Comparison of ENCODE assay signal across 12 cellular contexts in the genomic region with DNA sequence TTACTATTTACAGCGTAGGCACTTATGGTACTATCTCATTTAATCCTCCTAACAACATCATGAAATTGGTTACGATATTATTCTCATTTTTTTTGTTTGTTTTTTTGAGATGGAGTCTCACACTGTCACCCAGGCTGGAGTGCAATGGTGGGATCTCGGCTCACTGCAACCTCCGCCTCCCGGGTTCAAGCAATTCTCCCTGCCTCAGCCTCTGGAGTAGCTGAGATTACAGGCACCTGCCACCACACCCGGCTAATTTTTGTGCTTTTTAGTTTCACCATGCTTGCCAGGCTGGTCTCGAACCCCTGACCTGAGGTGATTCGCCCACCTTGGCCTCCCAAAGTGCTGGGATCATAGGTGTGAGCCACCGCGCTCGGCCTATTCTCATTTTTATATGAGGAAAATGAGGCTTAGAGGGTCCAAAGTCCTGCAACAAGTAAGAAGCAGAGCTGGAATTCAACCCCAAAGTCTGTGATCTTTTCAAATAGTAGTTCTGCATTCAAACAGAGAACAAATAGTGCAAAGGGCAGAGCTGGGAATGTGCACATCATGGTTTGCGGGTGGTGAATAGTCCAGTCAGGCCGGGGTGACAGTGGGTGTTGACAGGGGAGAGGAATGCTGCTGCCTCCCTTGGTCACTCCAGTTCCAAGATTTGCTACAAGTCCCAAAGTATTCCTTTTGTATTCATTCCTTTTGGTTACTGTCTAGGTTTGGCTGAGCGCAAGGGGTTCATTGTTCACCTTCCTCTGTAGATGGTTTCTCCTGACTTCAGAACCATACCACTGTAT. TPM values are rescaled to one million over a fixed set of nuclear protein-coding genes. Genes with fewer than 3 reads are reported as not detected.
A peak's percentile ranks its signal among the peaks of the same experiment; 100 is the strongest.
DNase-seq lines count a peak whose midpoint lies in the region; ATAC-seq and TF ChIP-seq lines count a peak whose summit lies in the region.
"Had no signal": no experiment of that assay in that cellular context is flagged by ENCODE, and none has a peak within 500 bp of the region (broad histone marks: within the 10 kb centered on the region; RNA-seq: fewer than 3 reads in every experiment).

No MANE protein-coding gene starts in this region.

- H3K27ac ChIP-seq in upper lobe of left lung = peak overlapping the region; percentile 57 to 65 (median 60)

- H3K4me1 Mint-ChIP-seq in WTC11 = peaks cover 9% of the 10 kb centered on the region
- H3K4me1 Mint-ChIP-seq in activated CD8-positive, alpha-beta T cell treated with anti-CD3 and anti-CD28 coated beads for 36 hours (ENCODE audit: low read depth) = peaks cover 38% of the 10 kb centered on the region

- H3K36me3 ChIP-seq in mucosa of stomach (ENCODE audit: control insufficient read depth, insufficient read depth, low read length) (no peaks in the 10 kb centered on the region), upper lobe of left lung (peaks cover 0 to 4% (median 1%) of the 10 kb centered on the region in 4 donors)

- H3K27me3 ChIP-seq in mucosa of stomach (ENCODE audit: control insufficient read depth, insufficient read depth, low read length) (no peaks in the 10 kb centered on the region), upper lobe of left lung (no peaks in the 10 kb centered on the region)

- no peak for DNase-seq in WTC11 (ENCODE audit: low spot score)
- DNase-seq in Right ventricle myocardium superior = no peak
- no peak for DNase-seq in upper lobe of left lung
- DNase-seq in head of caudate nucleus = no peak
- DNase-seq in activated CD8-positive, alpha-beta T cell treated with anti-CD3 and anti-CD28 coated beads for 36 hours = no peak
- DNase-seq: Calu3; effector memory CD4-positive, alpha-beta T cell; NCI-H1694; SIG-M5 had no signal

- TF ChIP-seq CTCF in WTC11 (IDR thresholded peaks at IDR 0.05) (no peak), upper lobe of left lung (IDR thresholded peaks at IDR 0.05) (no peak)
- TF ChIP-seq CTCF in activated CD8-positive, alpha-beta T cell treated with anti-CD3 and anti-CD28 coated beads for 36 hours (IDR thresholded peaks at IDR 0.05) = no peak

- ATAC-seq in WTC11 (no peak), Right ventricle myocardium superior (ENCODE audit: poor library complexity) (peak; percentile 60), upper lobe of left lung (ENCODE audit: low FRiP score in 2 of 2) (no peak), HG02938 (IDR thresholded peaks at IDR 0.05; ENCODE audit: unreplicated experiment) (no peak)
- ATAC-seq in activated CD8-positive, alpha-beta T cell treated with anti-CD3 and anti-CD28 coated beads for 36 hours = no peak

- no peaks in the 10 kb centered on the region for H3K9me3 Mint-ChIP-seq in WTC11
- no peaks in the 10 kb centered on the region for H3K9me3 Mint-ChIP-seq in activated CD8-positive, alpha-beta T cell treated with anti-CD3 and anti-CD28 coated beads for 36 hours
- H3K9me3 Mint-ChIP-seq: stimulated activated naive CD8-positive, alpha-beta T cell treated with anti-CD3 and anti-CD28 coated beads, Interleukin-15, Interleukin-2, amounts not matched to agents 100 ng/mL and 50 ng/mL, for 24 hours had no signal

- no peak overlapping the region for H3K4me3 Mint-ChIP-seq in WTC11
- H3K4me3 Mint-ChIP-seq in activated CD8-positive, alpha-beta T cell treated with anti-CD3 and anti-CD28 coated beads for 36 hours = no peak overlapping the region
- H3K4me3 Mint-ChIP-seq: stimulated activated naive CD8-positive, alpha-beta T cell treated with anti-CD3 and anti-CD28 coated beads, Interleukin-15, Interleukin-2, amounts not matched to agents 100 ng/mL and 50 ng/mL, for 24 hours had no signal

- 86 to 90% methylated on average over 14 of the region's 14 CpGs for WGBS in upper lobe of left lung, 2 donors

- intact Hi-C loops in Right ventricle myocardium superior (cut with DNase I) = no loop called here
- intact Hi-C loops in head of caudate nucleus (cut with DNase I) = no loop called here
- intact Hi-C loops in activated CD8-positive, alpha-beta T cell treated with anti-CD3 and anti-CD28 coated beads for 36 hours (cut with micrococcal nuclease) = no loop called here

- no peaks in the 10 kb centered on the region for H3K27me3 Mint-ChIP-seq in WTC11 (ENCODE audit: low read depth)
- H3K27me3 Mint-ChIP-seq in activated CD8-positive, alpha-beta T cell treated with anti-CD3 and anti-CD28 coated beads for 36 hours = no peaks in the 10 kb centered on the region
- H3K27me3 Mint-ChIP-seq: stimulated activated naive CD8-positive, alpha-beta T cell treated with anti-CD3 and anti-CD28 coated beads, Interleukin-15, Interleukin-2, amounts not matched to agents 100 ng/mL and 50 ng/mL, for 24 hours had no signal

- H3K4me1 ChIP-seq in mucosa of stomach (ENCODE audit: control insufficient read depth, insufficient read depth, low read length) (peaks cover 22% of the 10 kb centered on the region), upper lobe of left lung (peaks cover 33 to 59% (median 43%) of the 10 kb centered on the region in 4 donors)

- no peak for TF ChIP-seq EP300 in upper lobe of left lung (IDR thresholded peaks at IDR 0.05)

- peaks cover 2% of the 10 kb centered on the region; the same call in 1 of the 2 replicates for H3K36me3 Mint-ChIP-seq in WTC11
- peaks cover 3% of the 10 kb centered on the region for H3K36me3 Mint-ChIP-seq in activated CD8-positive, alpha-beta T cell treated with anti-CD3 and anti-CD28 coated beads for 36 hours (ENCODE audit: low read depth)

- CTCF ChIA-PET in WTC11 (lab: Charles Lee) = interaction anchor here (1.0 kb wide), 1 partner anchor 11 kb away, joined by 4 read pairs; no protein-coding TSS in a partner anchor
- CTCF ChIA-PET in activated CD8-positive, alpha-beta T cell treated with anti-CD3 and anti-CD28 coated beads for 36 hours (lab: Charles Lee) = interaction anchor here (0.7 to 3.9 kb wide), 7 partner anchors 11 to 628 kb away, joined by 3 to 14 read pairs (median 5); partner anchors contain the start of gene TNFAIP8L2

- no peaks in the 10 kb centered on the region for H3K9me3 ChIP-seq in mucosa of stomach (ENCODE audit: control insufficient read depth, low read length)
- no peaks in the 10 kb centered on the region for H3K9me3 ChIP-seq in upper lobe of left lung

- H3K9ac ChIP-seq in mucosa of stomach (ENCODE audit: low read length) = peak overlapping the region; percentile 9

- no peak overlapping the region for H3K4me3 ChIP-seq in mucosa of stomach (ENCODE audit: low read length)
- no peak overlapping the region for H3K4me3 ChIP-seq in upper lobe of left lung

- H3K27ac Mint-ChIP-seq in WTC11 = no peak overlapping the region
- no peak overlapping the region for H3K27ac Mint-ChIP-seq in activated CD8-positive, alpha-beta T cell treated with anti-CD3 and anti-CD28 coated beads for 36 hours
- H3K27ac Mint-ChIP-seq: stimulated activated naive CD8-positive, alpha-beta T cell treated with anti-CD3 and anti-CD28 coated beads, Interleukin-15, Interleukin-2, amounts not matched to agents 100 ng/mL and 50 ng/mL, for 24 hours had no signal

- POLR2A ChIA-PET in WTC11 (lab: Charles Lee) = no interaction called here
- POLR2A ChIA-PET in activated CD8-positive, alpha-beta T cell treated with anti-CD3 and anti-CD28 coated beads for 36 hours (lab: Charles Lee) = interaction anchor here (0.7 kb wide), 1 partner anchor 18 kb away, joined by 3 read pairs; no protein-coding TSS in a partner anchor

- no peak for TF ChIP-seq POLR2A in upper lobe of left lung (IDR thresholded peaks at IDR 0.05)

TF ChIP-seq in WTC11, 78 proteins besides CTCF, POLR2A, EP300 and RAD21:
- TF ChIP-seq MYBL2 (CRISPR knock-in tag; IDR thresholded peaks at IDR 0.05) (no peak), GABPB1 (CRISPR knock-in tag; IDR thresholded peaks at IDR 0.05) (peak; percentile 21; the same call in 1 of the 2 replicates)

RNA-seq across cellular contexts. Expression of gene PRUNE1, which starts 4.6 kb away (rescaled TPM):
- total RNA-seq in WTC11 (2021) (24.5 to 29.6 TPM (median 28.5 TPM) in 3 replicates), Right ventricle myocardium superior (41.3 TPM), upper lobe of left lung (10 to 100 TPM; 16.3 to 28.3 (median 21.2) TPM)
- total RNA-seq in activated CD8-positive, alpha-beta T cell treated with anti-CD3 and anti-CD28 coated beads for 36 hours = 10 to 100 TPM; 12.4 to 15.7 TPM

RNA-seq across cellular contexts. Expression of gene MINDY1, which starts 6.2 kb away (rescaled TPM):
- total RNA-seq in WTC11 (2021) (10.1 to 11.2 TPM (median 11.0 TPM) in 3 replicates), Right ventricle myocardium superior (41.6 TPM), upper lobe of left lung (10 to 100 TPM; 14.5 to 34.3 (median 26.9) TPM)
- 10 to 100 TPM; 10.4 TPM for total RNA-seq in activated CD8-positive, alpha-beta T cell treated with anti-CD3 and anti-CD28 coated beads for 36 hours

RNA-seq across cellular contexts. Expression of gene BNIPL, which starts 23.5 kb away (rescaled TPM):
- 2.5 to 4.0 TPM (median 3.8 TPM) in 3 replicates for total RNA-seq in WTC11 (2021)
- total RNA-seq in Right ventricle myocardium superior = 0.43 TPM
- total RNA-seq in upper lobe of left lung = 100 to 1,000 TPM in 1 of 6 donors, 10 to 100 TPM in 2, 1 to 10 TPM in 3; 2.3 to 213 (median 11.7) TPM
- 1 to 10 TPM in 1 of 2 experiments, under 1 TPM in 1; 0.54 to 1.4 TPM for total RNA-seq in activated CD8-positive, alpha-beta T cell treated with anti-CD3 and anti-CD28 coated beads for 36 hours

RNA-seq across cellular contexts. Expression of gene ANXA9, which starts 30.8 kb away (rescaled TPM):
- 1.5 to 1.6 TPM (median 1.6 TPM) in 3 replicates for total RNA-seq in WTC11 (2021)
- total RNA-seq in Right ventricle myocardium superior = not detected
- 1 to 10 TPM in 4 of 6 donors, under 1 TPM in 1, not detected in 1; 0.67 to 5.2 (median 1.2) TPM for total RNA-seq in upper lobe of left lung
- total RNA-seq in activated CD8-positive, alpha-beta T cell treated with anti-CD3 and anti-CD28 coated beads for 36 hours = under 1 TPM in 1 of 2 experiments, not detected in 1; 0.25 TPM

RNA-seq across cellular contexts. Expression of gene C1orf56, which starts 34.7 kb away (rescaled TPM):
- 2.9 to 5.4 TPM (median 3.6 TPM) in 3 replicates for total RNA-seq in WTC11 (2021)
- total RNA-seq in Right ventricle myocardium superior = 7.3 TPM
- 1 to 10 TPM; 2.6 to 9.4 (median 3.8) TPM for total RNA-seq in upper lobe of left lung
- total RNA-seq in activated CD8-positive, alpha-beta T cell treated with anti-CD3 and anti-CD28 coated beads for 36 hours = 1 to 10 TPM; 1.4 to 1.9 TPM
